15 cellular contexts compared by ENCODE assay signal in the genomic region with DNA sequence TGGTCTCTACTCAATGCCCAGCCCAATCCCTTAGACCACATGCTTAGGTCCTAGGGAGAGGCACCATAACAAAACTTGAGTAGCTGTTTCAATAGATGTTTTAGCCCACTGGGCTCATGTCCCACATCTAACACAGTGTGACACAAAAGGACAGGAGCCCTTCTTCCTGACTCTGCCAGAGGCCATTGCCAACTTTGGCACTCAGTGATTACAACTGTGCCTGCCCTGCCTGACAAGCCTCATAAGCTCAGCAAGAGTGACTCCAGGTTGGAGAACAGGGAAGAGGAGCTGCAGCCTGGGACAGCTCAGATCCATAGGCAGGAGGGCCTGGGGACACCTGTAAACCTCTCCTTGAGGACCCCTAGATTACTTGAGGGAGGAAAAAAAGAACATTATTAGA.
A peak's percentile ranks its signal among the peaks of the same experiment; 100 is the strongest.
DNase-seq lines count a peak whose midpoint lies in the region; ATAC-seq, FAIRE-seq and TF ChIP-seq lines count a peak whose summit lies in the region.
"Had no signal": no experiment of that assay in that cellular context is flagged by ENCODE, and none has a peak within 500 bp of the region (broad histone marks: within the 10 kb centered on the region; RNA-seq: fewer than 3 reads in every experiment).

No MANE protein-coding gene starts in this region.

- H3K36me3 ChIP-seq in pancreas, result no peaks in the 10 kb centered on the region
- H3K36me3 ChIP-seq: BLaER1 had no signal

- no peaks in the 10 kb centered on the region for H3K27me3 ChIP-seq in pancreas
- H3K27me3 ChIP-seq: BLaER1 had no signal

- no peak for TF ChIP-seq POLR2A in erythroblast (IDR thresholded peaks at IDR 0.05; ENCODE audit: low read length)

- H3K27ac ChIP-seq in VCaP, result peak overlapping the region; percentile 64
- H3K27ac ChIP-seq in pancreas, result peak overlapping the region; percentile 18 to 63 (median 44)
- H3K27ac ChIP-seq: BLaER1 had no signal

- in situ Hi-C loops in G401 (cut with HindIII; ENCODE audit: low sequenced_read_pairs), result no loop called here

- no peak overlapping the region for H3K4me3 ChIP-seq in pancreas
- H3K4me3 ChIP-seq: BLaER1 had no signal

- H3K9me3 ChIP-seq in pancreas, result no peaks in the 10 kb centered on the region
- H3K9me3 ChIP-seq: BLaER1 had no signal

- FAIRE-seq in pancreas (lab: Jason Lieb, UNC), result no peak
- FAIRE-seq: HepG2 had no signal

- TF ChIP-seq CTCF in VCaP (conservative IDR thresholded peaks at IDR 0.05) (no peak), pancreas (IDR thresholded peaks at IDR 0.05) (no peak)

- H3K4me1 ChIP-seq in pancreas, result peaks cover 16 to 29% (median 29%) of the 10 kb centered on the region in 3 donors
- H3K4me1 ChIP-seq: BLaER1 had no signal

- ATAC-seq in pancreas, result peak; percentile 11 to 47 (median 25)
- ATAC-seq in HG02970 (IDR thresholded peaks at IDR 0.05; ENCODE audit: low FRiP score, unreplicated experiment), result no peak
- ATAC-seq: CD8-positive, alpha-beta T cell; PC-3 had no signal

- DNase-seq in DMS79 (lab: John Stamatoyannopoulos, UW) (peak; percentile 8), DMS79 treated with DMSO at 0.1 percent for 48 hours (lab: John Stamatoyannopoulos, UW) (no peak), G401 (ENCODE audit: low spot score) (peak; percentile 87), pancreas (no peak), erythroblast (lab: John Stamatoyannopoulos, UW) (no peak), AML-193 (lab: John Stamatoyannopoulos, UW) (no peak)
- DNase-seq: 8988T; CD8-positive, alpha-beta T cell; GOT3; KG1; PC-3 had no signal

- intact Hi-C loops in pancreas (cut with DNase I), result no loop called here

Comparison
In these comparisons a context has a peak if more than half of its experiments do, and no peak if none do; other contexts are left out.
1. DNase-seq: peak in DMS79 (single experiment) and G401 (single experiment); none in DMS79 treated with DMSO at 0.1 percent for 48 hours (single experiment), pancreas (0 of 6), erythroblast (0 of 2) and AML-193 (0 of 2).